Comparison of ENCODE assay signal across 11 cellular contexts in genomic region chr7:47327306-47327697, GRCh38.
DNase-seq lines count a peak whose midpoint lies in the region; ATAC-seq and TF ChIP-seq lines count a peak whose summit lies in the region.
"Had no signal": no experiment of that assay in that cellular context is flagged by ENCODE, and none has a peak within 500 bp of the region (broad histone marks: within the 10 kb centered on the region; RNA-seq: fewer than 3 reads in every experiment).

No MANE protein-coding gene starts in this region.

- DNase-seq in breast epithelium (ENCODE audit: low spot score in 2 of 2) (no peak), MCF 10A (ENCODE audit: unreplicated experiment) (no peak), globus pallidus (ENCODE audit: low spot score) (peak; percentile 55), neuronal stem cell (ENCODE audit: low spot score) (no peak), vagina (ENCODE audit: extremely low spot score in 2 of 2) (no peak)
- DNase-seq in stimulated activated CD4-positive, alpha-beta T cell treated with anti-CD3 and anti-CD28 coated beads, Interleukin-12 subunit alpha, Interleukin-12 subunit beta, amount 100 ng/mL, for 4 hours = no peak
- DNase-seq: activated B cell treated with CpG ODN at 0.5 μM for 24 hours had no signal

- peak overlapping the region; percentile 88 for H2AFZ ChIP-seq in neuronal stem cell (ENCODE audit: low read length)

- BruUV-seq in MCF 10A (replicated peaks; lab: Mats Ljungman, UMichigan) = no TSS peak

- intact Hi-C loops in breast epithelium (cut with DNase I; ENCODE audit: low total_unique reads) = no loop called here
- intact Hi-C loops in MCF 10A (cut with micrococcal nuclease) = no loop called here
- intact Hi-C loops in vagina (cut with DNase I) = no loop called here

- H3K23ac ChIP-seq in neuronal stem cell (ENCODE audit: low read depth, low read length, poor library complexity) = no peak overlapping the region

- H2AK5ac ChIP-seq in neuronal stem cell (ENCODE audit: low read depth, low read length) = no peak overlapping the region

- no peak overlapping the region for H3K14ac ChIP-seq in neuronal stem cell (ENCODE audit: low read length)

- H3K36me3 ChIP-seq in breast epithelium = no peaks in the 10 kb centered on the region
- H3K36me3 ChIP-seq in neuronal stem cell (replicated peaks in 1 of 2; ENCODE audit: control insufficient read depth in 2 of 2, insufficient read depth in 2 of 2, low read length in 2 of 2) = peaks cover 2 to 5% of the 10 kb centered on the region in 2 donors
- no peaks in the 10 kb centered on the region for H3K36me3 ChIP-seq in vagina

- TF ChIP-seq POLR2A in breast epithelium (IDR thresholded peaks at IDR 0.05) = no peak
- no peak for TF ChIP-seq POLR2A in vagina (IDR thresholded peaks at IDR 0.05)

- CTCF ChIA-PET in MCF 10A (lab: Yijun Ruan, JAX) = no interaction called here

- H4K91ac ChIP-seq in neuronal stem cell (ENCODE audit: low read depth, low read length, poor library complexity) = no peak overlapping the region

- no peak overlapping the region for H4K8ac ChIP-seq in neuronal stem cell (ENCODE audit: low read depth, low read length)

- H3K9me3 ChIP-seq in breast epithelium (no peaks in the 10 kb centered on the region), neuronal stem cell (replicated peaks in 1 of 2; ENCODE audit: control insufficient read depth in 2 of 2, insufficient read depth in 1 of 2, low read depth in 1 of 2, low read length in 2 of 2) (peaks cover 0 to 2% of the 10 kb centered on the region in 2 donors), vagina (no peaks in the 10 kb centered on the region)

- H3K4ac ChIP-seq in neuronal stem cell (ENCODE audit: low read length) = no peak overlapping the region

- TF ChIP-seq CTCF in breast epithelium (IDR thresholded peaks at IDR 0.05) (no peak), MCF 10A (IDR thresholded peaks at IDR 0.05; ENCODE audit: unreplicated experiment) (no peak), vagina (IDR thresholded peaks at IDR 0.05) (no peak)

- H3K18ac ChIP-seq in neuronal stem cell (ENCODE audit: low read length) = no peak overlapping the region

- H3K9ac ChIP-seq in neuronal stem cell (ENCODE audit: low read depth, low read length, poor library complexity) = no peak overlapping the region

- H3K79me1 ChIP-seq in neuronal stem cell (ENCODE audit: low read depth, low read length) = peaks cover 4% of the 10 kb centered on the region

- H3K4me3 ChIP-seq in breast epithelium = peak overlapping the region in 2 of 3 donors; percentile 38 to 51
- peak overlapping the region in 1 of 2 donors; percentile 63 for H3K4me3 ChIP-seq in neuronal stem cell (ENCODE audit: low read length in 2 of 2)
- H3K4me3 ChIP-seq in vagina = peak overlapping the region; percentile 14 to 33

- H3K9me3 Mint-ChIP-seq in MCF 10A (ENCODE audit: unreplicated experiment) = no peaks in the 10 kb centered on the region
- H3K9me3 Mint-ChIP-seq: activated B cell treated with CpG ODN at 0.5 μM for 24 hours; activated naive CD4-positive, alpha-beta T cell treated with anti-CD3 and anti-CD28 coated beads, Interleukin-2, amount 50 U/mL, for 72 hours; IgD-negative memory B cell had no signal

- peak overlapping the region; percentile 26 for H3K4me2 ChIP-seq in neuronal stem cell (ENCODE audit: insufficient read depth, low read length, poor library complexity, severe bottlenecking)

- no peaks in the 10 kb centered on the region for H3K27me3 ChIP-seq in breast epithelium
- no peaks in the 10 kb centered on the region for H3K27me3 ChIP-seq in neuronal stem cell (ENCODE audit: control insufficient read depth in 3 of 3, insufficient read depth in 3 of 3, low read depth in 1 of 3, low read length in 3 of 3)
- H3K27me3 ChIP-seq in vagina = no peaks in the 10 kb centered on the region

- H3K4me1 ChIP-seq in breast epithelium (peaks cover 10% of the 10 kb centered on the region in 2 donors), neuronal stem cell (ENCODE audit: control insufficient read depth in 2 of 2, insufficient read depth in 1 of 2, low read depth in 1 of 2, low read length in 2 of 2) (peaks cover 29 to 33% of the 10 kb centered on the region in 2 donors), vagina (peaks cover 61% of the 10 kb centered on the region)

- POLR2A ChIA-PET in MCF 10A (lab: Yijun Ruan, JAX) = interaction anchor here (3.0 kb wide), 1 partner anchor 9 kb away, joined by 12 read pairs; no protein-coding TSS in a partner anchor

- H3K27ac Mint-ChIP-seq in MCF 10A (ENCODE audit: low read depth, unreplicated experiment) = no peak overlapping the region
- H3K27ac Mint-ChIP-seq: activated B cell treated with CpG ODN at 0.5 μM for 24 hours; activated naive CD4-positive, alpha-beta T cell treated with anti-CD3 and anti-CD28 coated beads, Interleukin-2, amount 50 U/mL, for 72 hours had no signal

- no peak overlapping the region for H3K4me3 Mint-ChIP-seq in MCF 10A (ENCODE audit: unreplicated experiment)
- H3K4me3 Mint-ChIP-seq: activated B cell treated with CpG ODN at 0.5 μM for 24 hours, IgD-negative memory B cell had no signal

- no peak overlapping the region for H2BK12ac ChIP-seq in neuronal stem cell (ENCODE audit: low read length)

- H2BK15ac ChIP-seq in neuronal stem cell (ENCODE audit: low read length) = no peak overlapping the region

- H2BK5ac ChIP-seq in neuronal stem cell (ENCODE audit: low read length) = no peak overlapping the region

- H2BK120ac ChIP-seq in neuronal stem cell (ENCODE audit: low read depth, low read length) = no peak overlapping the region

- ATAC-seq in HG03432 (IDR thresholded peaks at IDR 0.05; ENCODE audit: unreplicated experiment) (no peak), HG03280 (IDR thresholded peaks at IDR 0.05; ENCODE audit: unreplicated experiment) (no peak)
- ATAC-seq: activated naive CD4-positive, alpha-beta T cell treated with anti-CD3 and anti-CD28 coated beads, Interleukin-2, amount 50 U/mL, for 72 hours had no signal

- peaks cover 30% of the 10 kb centered on the region for H3K36me3 Mint-ChIP-seq in MCF 10A (ENCODE audit: insufficient read depth, unreplicated experiment)
- H3K36me3 Mint-ChIP-seq: activated naive CD4-positive, alpha-beta T cell treated with anti-CD3 and anti-CD28 coated beads, Interleukin-2, amount 50 U/mL, for 72 hours had no signal

- no CpG with 5 or more reads among the region's 7 CpGs for WGBS in neuronal stem cell (ENCODE audit: extremely low coverage in 2 of 2, insufficient read length in 2 of 2, insufficient replicate concordance in 1 of 2), 2 donors

- H3K27me3 Mint-ChIP-seq in MCF 10A (ENCODE audit: insufficient read depth, unreplicated experiment) = no peaks in the 10 kb centered on the region
- H3K27me3 Mint-ChIP-seq: activated B cell treated with CpG ODN at 0.5 μM for 24 hours, IgD-negative memory B cell had no signal

- peak overlapping the region; percentile 84 to 89 for H3K27ac ChIP-seq in breast epithelium
- H3K27ac ChIP-seq in neuronal stem cell (replicated peaks; ENCODE audit: low read length) = peak overlapping the region; percentile 96
- H3K27ac ChIP-seq in vagina = peak overlapping the region; percentile 91

- peaks cover 15% of the 10 kb centered on the region for H3K4me1 Mint-ChIP-seq in MCF 10A (ENCODE audit: insufficient read depth, unreplicated experiment)
